ENCODE assay signal across 19 cellular contexts in genomic region chr6:10422282-10423034, GRCh38. TPM values are rescaled to one million over a fixed set of nuclear protein-coding genes. Genes with fewer than 3 reads are reported as not detected.
"Had no signal": no experiment of that assay in that cellular context is flagged by ENCODE, and none has a peak within 500 bp of the region (broad histone marks: within the 10 kb centered on the region; RNA-seq: fewer than 3 reads in every experiment).

No MANE protein-coding gene starts in this region.

- DNase-seq: activated CD4-positive, alpha-beta T cell treated with anti-CD3 and anti-CD28 coated beads, Interleukin-2, amount 50 U/mL, for 1 hour; activated CD4-positive, CD25-positive, alpha-beta regulatory T cell treated with anti-CD3 and anti-CD28 coated beads, Interleukin-2, amount 50 U/mL, for 72 hours; activated CD8-positive, alpha-beta T cell treated with anti-CD3 and anti-CD28 coated beads, Interleukin-2, amount 10 ng/mL, durations not matched to agents 7 days and 5 days; activated gamma-delta T cell; anterior cingulate cortex; caudate nucleus; effector CD4-positive, alpha-beta T cell; foreskin keratinocyte; immature natural killer cell; naive thymus-derived CD4-positive, alpha-beta T cell; stimulated activated CD4-positive, alpha-beta T cell treated with anti-CD3 and anti-CD28 coated beads, Interleukin-4, amount 100 ng/mL, for 1 hour; stimulated activated naive CD4-positive, alpha-beta T cell treated with Interleukin-2 at 50 U/mL for 16 hours had no signal

- FAIRE-seq: endometrium had no signal

- H3K36me3 ChIP-seq: neural progenitor cell, thoracic aorta had no signal

- H3K4me3 ChIP-seq: lung, neural progenitor cell, thoracic aorta had no signal

- H3K27ac ChIP-seq: foreskin keratinocyte, neural progenitor cell, thoracic aorta, VCaP had no signal

- H2AFZ ChIP-seq: neural progenitor cell had no signal

- H3K27me3 ChIP-seq: foreskin keratinocyte had no signal

- H3K9ac ChIP-seq: neural progenitor cell had no signal

- H3K9me3 ChIP-seq: thoracic aorta had no signal

RNA-seq across cellular contexts. Expression of gene TFAP2A, which starts 7.6 kb away (rescaled TPM):
- total RNA-seq: activated CD8-positive, alpha-beta T cell treated with anti-CD3 and anti-CD28 coated beads, Interleukin-2, amount 10 ng/mL, durations not matched to agents 7 days and 5 days; activated T-helper 1 cell treated with anti-CD3 and anti-CD28 coated beads, Interleukin-12 subunit alpha, Interleukin-12 subunit beta, Interleukin-2, Interleukin-4 antibody, amounts not matched to agents 30 ng/mL and 10 ng/mL and 1 ng/mL, durations not matched to agents 14 hours and 24 hours and 36 hours; naive thymus-derived CD4-positive, alpha-beta T cell; omental fat pad had no signal
- polyA plus RNA-seq: immature natural killer cell; naive thymus-derived CD4-positive, alpha-beta T cell had no signal
